ENCODE assay signal across 8 cellular contexts in the genomic region with DNA sequence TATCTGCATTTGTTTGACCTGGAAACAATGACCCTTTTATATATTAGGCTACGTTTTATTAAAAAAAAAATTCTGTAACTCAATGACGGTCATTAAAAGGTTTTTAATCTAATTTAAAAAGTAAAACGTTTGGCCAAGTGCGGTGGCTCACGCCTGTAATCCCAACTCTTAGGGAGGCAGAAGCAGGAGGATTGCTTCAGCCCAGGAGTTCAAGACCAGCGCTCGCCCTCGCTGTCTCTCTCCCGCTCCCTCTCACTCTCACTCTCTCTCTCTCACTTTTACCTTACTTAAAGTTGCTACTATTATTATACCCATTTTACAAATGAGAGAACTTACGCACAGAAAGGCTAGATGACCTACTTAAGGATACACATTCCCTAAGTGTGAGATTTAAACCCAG. TPM values are rescaled to one million over a fixed set of nuclear protein-coding genes. Genes with fewer than 3 reads are reported as not detected.
DNase-seq lines count a peak whose midpoint lies in the region; TF ChIP-seq lines count a peak whose summit lies in the region.

No MANE protein-coding gene starts in this region.

- H3K36me3 ChIP-seq in Caco-2 (ENCODE audit: control insufficient read depth, insufficient read depth, low read length) (no peaks in the 10 kb centered on the region), PC-9 (ENCODE audit: low read depth) (0 out of 2 replicates have a peak, but pooled peaks cover 6% of the 10 kb centered on the region), ovary (no peaks in the 10 kb centered on the region)

- H3K27me3 ChIP-seq in Caco-2 (replicated peaks; ENCODE audit: control insufficient read depth, insufficient read depth, low read length) (no peaks in the 10 kb centered on the region), PC-9 (ENCODE audit: insufficient read depth, low read depth) (no peaks in the 10 kb centered on the region), ovary (no peaks in the 10 kb centered on the region)

- TF ChIP-seq POLR2A in ovary (IDR thresholded peaks at IDR 0.05), result no peak

- POLR2A ChIA-PET in Caco-2 (lab: Charles Lee), result interaction anchor here (0.7 kb wide), 1 partner anchor 158 kb away, joined by 5 read pairs; no protein-coding TSS in a partner anchor
- POLR2A ChIA-PET in PC-9 (lab: Charles Lee; ENCODE audit: unreplicated experiment), result interaction anchor here (0.5 kb wide), 1 partner anchor 694 kb away, joined by 5 read pairs; no protein-coding TSS in a partner anchor

- H3K9me3 Mint-ChIP-seq in Caco-2 (ENCODE audit: unreplicated experiment), result no peaks in the 10 kb centered on the region
- H3K9me3 Mint-ChIP-seq in endothelial cell (ENCODE audit: unreplicated experiment), result no peaks in the 10 kb centered on the region

- H3K4me2 ChIP-seq in PC-9, result peak overlapping the region; percentile 97

- H3F3A ChIP-seq in PC-9 (ENCODE audit: insufficient read depth, low read depth), result peaks cover 10% of the 10 kb centered on the region; the same call in 1 of the 2 replicates

- peak overlapping the region; percentile 64 for H3K4me3 ChIP-seq in Caco-2 (ENCODE audit: low read depth, low read length)
- H3K4me3 ChIP-seq in PC-9, result peak overlapping the region; percentile 71
- peak overlapping the region; percentile 51 for H3K4me3 ChIP-seq in ovary

- H4K20me1 ChIP-seq in PC-9 (ENCODE audit: insufficient read depth), result no peaks in the 10 kb centered on the region

- H3K79me2 ChIP-seq in PC-9 (ENCODE audit: low read depth), result peaks cover 16% of the 10 kb centered on the region

- peak overlapping the region; percentile 88 for H2AFZ ChIP-seq in PC-9

- 49 to 56% (median 52%) methylated on average over 10 of the region's 10 CpGs for WGBS in ovary, 3 donors

- H3K4me1 Mint-ChIP-seq in Caco-2 (ENCODE audit: low read depth, unreplicated experiment), result peaks cover 12% of the 10 kb centered on the region
- H3K4me1 Mint-ChIP-seq in endothelial cell (ENCODE audit: unreplicated experiment), result peaks cover 26% of the 10 kb centered on the region

- H3K9me3 ChIP-seq in Caco-2 (no peaks in the 10 kb centered on the region), PC-9 (ENCODE audit: insufficient read depth, low read depth) (no peaks in the 10 kb centered on the region), ovary (no peaks in the 10 kb centered on the region)

- no peak for TF ChIP-seq CTCF in Caco-2 (IDR thresholded peaks at IDR 0.05; ENCODE audit: insufficient read depth in 1 of 2, low read depth in 1 of 2, low read length in 1 of 2, severe bottlenecking in 1 of 2, unreplicated experiment in 1 of 2)
- no peak for TF ChIP-seq CTCF in PC-9 (conservative IDR thresholded peaks at IDR 0.05)
- TF ChIP-seq CTCF in endothelial cell (IDR thresholded peaks at IDR 0.05; ENCODE audit: unreplicated experiment), result no peak
- TF ChIP-seq CTCF in ovary (IDR thresholded peaks at IDR 0.05), result no peak

- CTCF ChIA-PET in Caco-2 (lab: Charles Lee), result interaction anchor here (0.7 to 2.6 kb wide), 4 partner anchors 11 to 140 kb away, joined by 3 to 38 read pairs (median 5); no protein-coding TSS in a partner anchor
- CTCF ChIA-PET in PC-9 (lab: Charles Lee), result interaction anchor here (1.6 kb wide), 1 partner anchor 11 kb away, joined by 9 read pairs; no protein-coding TSS in a partner anchor

- H3K36me3 Mint-ChIP-seq in Caco-2 (ENCODE audit: insufficient read depth, unreplicated experiment) (peaks cover 15% of the 10 kb centered on the region), endothelial cell (ENCODE audit: low read depth, unreplicated experiment) (peaks cover 6% of the 10 kb centered on the region)

- intact Hi-C loops in Caco-2 (cut with micrococcal nuclease; ENCODE audit: unreplicated experiment) (loop anchor here (1.0 kb wide), 1 partner anchor 9 kb away; no protein-coding TSS in a partner anchor), PC-9 (cut with micrococcal nuclease; ENCODE audit: unreplicated experiment) (loop anchor here (10.0 kb wide), 1 partner anchor 431 kb away; no protein-coding TSS in a partner anchor), ovary (cut with DNase I) (loop anchor here in 1 of 4 donors (10.0 kb wide), 1 partner anchor 161 kb away; the partner anchor contains the start of gene GAB2)

- H3K27ac ChIP-seq in PC-9, result peak overlapping the region; percentile 13; the same call in 1 of the 2 replicates
- H3K27ac ChIP-seq in ovary, result peak overlapping the region in 1 of 2 donors; percentile 83

- H3K4me3 Mint-ChIP-seq in Caco-2 (ENCODE audit: unreplicated experiment) (peak overlapping the region; percentile 94), endothelial cell (ENCODE audit: unreplicated experiment) (peak overlapping the region; percentile 96)

- no peak for DNase-seq in Caco-2
- no peak for DNase-seq in PC-9
- DNase-seq in endothelial cell (ENCODE audit: low spot score), result no peak
- no peak for DNase-seq in ovary
- DNase-seq in NCI-H748 (lab: John Stamatoyannopoulos, UW; ENCODE audit: unreplicated experiment), result no peak
- DNase-seq in DMS 273 (lab: John Stamatoyannopoulos, UW; ENCODE audit: unreplicated experiment), result no peak
- no peak for DNase-seq in NCI-H2081 treated with DMSO at 0.1 percent for 48 hours (lab: John Stamatoyannopoulos, UW)
- DNase-seq in DMS153 treated with DMSO at 0.1 percent for 48 hours (lab: John Stamatoyannopoulos, UW; ENCODE audit: unreplicated experiment), result no peak

- H3K4me1 ChIP-seq in Caco-2 (peaks cover 19% of the 10 kb centered on the region; the same call in 1 of the 2 replicates), PC-9 (replicated peaks; ENCODE audit: insufficient read depth) (peaks cover 23% of the 10 kb centered on the region; the same call in 1 of the 2 replicates), ovary (ENCODE audit: insufficient read depth) (peaks cover 6% of the 10 kb centered on the region)

- no peak for TF ChIP-seq EP300 in ovary (IDR thresholded peaks at IDR 0.05)

- BruUV-seq in Caco-2 (replicated peaks; lab: Mats Ljungman, UMichigan) (no TSS peak), PC-9 (replicated peaks; lab: Mats Ljungman, UMichigan) (no TSS peak)

- no peaks in the 10 kb centered on the region for H3K9me2 ChIP-seq in PC-9 (ENCODE audit: insufficient read depth)

- H3K27me3 Mint-ChIP-seq in Caco-2 (ENCODE audit: insufficient read depth, unreplicated experiment) (no peaks in the 10 kb centered on the region), endothelial cell (ENCODE audit: unreplicated experiment) (no peaks in the 10 kb centered on the region)

- H3K27ac Mint-ChIP-seq in Caco-2 (ENCODE audit: unreplicated experiment), result peak overlapping the region; percentile 95
- peak overlapping the region; percentile 67 for H3K27ac Mint-ChIP-seq in endothelial cell (ENCODE audit: unreplicated experiment)

RNA-seq across cellular contexts. Expression of gene NARS2, which starts 0.8 kb away (rescaled TPM):
- 49.3 and 50.9 TPM in 2 replicates for total RNA-seq in Caco-2 (2022)
- 22.4 and 25.1 TPM in 2 replicates for total RNA-seq in PC-9 (2021)
- total RNA-seq in endothelial cell (ENCODE audit: unreplicated experiment), result 16.2 TPM
- total RNA-seq in ovary, result 10 to 100 TPM; 13.2 to 24.5 (median 17.3) TPM
- 10 to 100 TPM; 14.0 to 15.4 TPM for polyA plus RNA-seq in ovary
